24 cellular contexts compared by ENCODE assay signal in the genomic region with DNA sequence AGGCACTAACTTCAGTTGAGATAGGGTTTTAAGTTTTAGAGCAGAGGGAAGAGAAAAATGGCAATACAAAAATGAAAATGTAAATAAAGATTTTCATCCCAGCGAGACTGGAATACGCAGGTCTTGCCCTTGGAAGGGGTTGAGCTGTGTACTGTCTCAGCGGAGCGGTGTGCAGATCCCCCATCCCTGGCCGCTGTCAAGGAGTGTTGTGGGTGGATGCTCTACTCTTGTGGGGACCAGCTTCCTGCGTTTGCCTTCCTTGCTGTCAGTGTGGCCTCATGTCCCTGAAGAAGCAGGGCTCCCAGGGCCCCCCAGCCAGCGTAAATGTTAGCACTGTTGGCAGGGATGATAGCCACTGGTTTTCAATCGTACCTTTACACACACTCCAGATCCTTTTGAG.
A peak's percentile ranks its signal among the peaks of the same experiment; 100 is the strongest.
DNase-seq lines count a peak whose midpoint lies in the region; ATAC-seq and TF ChIP-seq lines count a peak whose summit lies in the region.
"Had no signal": no experiment of that assay in that cellular context is flagged by ENCODE, and none has a peak within 500 bp of the region (broad histone marks: within the 10 kb centered on the region; RNA-seq: fewer than 3 reads in every experiment).

No MANE protein-coding gene starts in this region.

- no peak overlapping the region for H3K27ac ChIP-seq in ovary
- H3K27ac ChIP-seq: 22Rv1, GM23248, SJSA1 had no signal

- no peaks in the 10 kb centered on the region for H3K9me3 Mint-ChIP-seq in T-helper 1 cell treated with Interleukin-12 subunit alpha and Interleukin-12 subunit beta and Interleukin-4 antibody, amounts not matched to agents 30 μg/mL and 1 μg/mL, for 36 hours
- no peaks in the 10 kb centered on the region for H3K9me3 Mint-ChIP-seq in effector memory CD8-positive, alpha-beta T cell
- H3K9me3 Mint-ChIP-seq in osteocyte (ENCODE audit: unreplicated experiment): no peaks in the 10 kb centered on the region

- ATAC-seq in T-helper 17 cell: peak; percentile 30
- no peak for ATAC-seq in effector memory CD8-positive, alpha-beta T cell (replicated peaks)

- peaks cover 46% of the 10 kb centered on the region for H3K4me1 Mint-ChIP-seq in T-helper 1 cell treated with Interleukin-12 subunit alpha and Interleukin-12 subunit beta and Interleukin-4 antibody, amounts not matched to agents 30 μg/mL and 1 μg/mL, for 36 hours (ENCODE audit: low read depth)
- H3K4me1 Mint-ChIP-seq in T-helper 17 cell: peaks cover 34% of the 10 kb centered on the region
- peaks cover 21 to 24% of the 10 kb centered on the region in 2 donors for H3K4me1 Mint-ChIP-seq in effector memory CD8-positive, alpha-beta T cell (ENCODE audit: low read depth in 2 of 2)
- peaks cover 41% of the 10 kb centered on the region for H3K4me1 Mint-ChIP-seq in osteocyte (ENCODE audit: unreplicated experiment)

- H3K27me3 Mint-ChIP-seq in T-helper 1 cell treated with Interleukin-12 subunit alpha and Interleukin-12 subunit beta and Interleukin-4 antibody, amounts not matched to agents 30 μg/mL and 1 μg/mL, for 36 hours (ENCODE audit: low read depth): peaks cover 27% of the 10 kb centered on the region
- peaks cover 4% of the 10 kb centered on the region for H3K27me3 Mint-ChIP-seq in T-helper 17 cell
- peaks cover 9 to 46% of the 10 kb centered on the region in 2 donors for H3K27me3 Mint-ChIP-seq in effector memory CD8-positive, alpha-beta T cell
- H3K27me3 Mint-ChIP-seq in osteocyte (ENCODE audit: unreplicated experiment): no peaks in the 10 kb centered on the region

- no peak overlapping the region for H3K27ac Mint-ChIP-seq in T-helper 1 cell treated with Interleukin-12 subunit alpha and Interleukin-12 subunit beta and Interleukin-4 antibody, amounts not matched to agents 30 μg/mL and 1 μg/mL, for 36 hours
- peak overlapping the region; percentile 61 for H3K27ac Mint-ChIP-seq in T-helper 17 cell
- peak overlapping the region; percentile 15 to 57 for H3K27ac Mint-ChIP-seq in effector memory CD8-positive, alpha-beta T cell
- no peak overlapping the region for H3K27ac Mint-ChIP-seq in osteocyte (ENCODE audit: unreplicated experiment)

- intact Hi-C loops in ovary (cut with DNase I): no loop called here

- H3K4me1 ChIP-seq in ovary (ENCODE audit: insufficient read depth): no peaks in the 10 kb centered on the region

- peak overlapping the region; percentile 27 for H3K4me3 Mint-ChIP-seq in T-helper 1 cell treated with Interleukin-12 subunit alpha and Interleukin-12 subunit beta and Interleukin-4 antibody, amounts not matched to agents 30 μg/mL and 1 μg/mL, for 36 hours
- H3K4me3 Mint-ChIP-seq in T-helper 17 cell (peak overlapping the region; percentile 63), osteocyte (ENCODE audit: unreplicated experiment) (no peak overlapping the region)
- peak overlapping the region; percentile 17 to 65 for H3K4me3 Mint-ChIP-seq in effector memory CD8-positive, alpha-beta T cell

- TF ChIP-seq POLR2A in ovary (IDR thresholded peaks at IDR 0.05): no peak

- H3K36me3 ChIP-seq in ovary: no peaks in the 10 kb centered on the region
- H3K36me3 ChIP-seq: BE2C, MG63, SJSA1 had no signal

- H3K27me3 ChIP-seq in ovary: no peaks in the 10 kb centered on the region
- H3K27me3 ChIP-seq: BE2C, MG63, SJSA1 had no signal

- TF ChIP-seq CTCF in osteocyte (IDR thresholded peaks at IDR 0.05) (no peak), ovary (IDR thresholded peaks at IDR 0.05) (no peak)

- no peak overlapping the region for H3K4me3 ChIP-seq in ovary
- H3K4me3 ChIP-seq: GM23248, MG63, SJSA1 had no signal

- 63 to 73% (median 69%) methylated on average over 8 of the region's 8 CpGs for WGBS in ovary, 3 donors

- no peak for TF ChIP-seq EP300 in ovary (IDR thresholded peaks at IDR 0.05)

- DNase-seq in T-helper 1 cell: no peak
- DNase-seq in T-helper 17 cell: no peak
- DNase-seq in effector memory CD8-positive, alpha-beta T cell: no peak
- DNase-seq in osteocyte (ENCODE audit: extremely low spot score, unreplicated experiment): peak; percentile 63
- no peak for DNase-seq in ovary
- no peak for DNase-seq in NCI-H748 (lab: John Stamatoyannopoulos, UW; ENCODE audit: unreplicated experiment)
- DNase-seq in activated CD4-positive, alpha-beta T cell treated with anti-CD3 and anti-CD28 coated beads for 48 hours: no peak
- DNase-seq: ACHN, BE2C, DMS153, GM23248, H7, KG1, MG63, NCI-H1105 treated with DMSO at 0.1 percent for 48 hours, NCI-H146, NCI-H1930, NCI-H2107, NCI-H524 treated with DMSO at 0.1 percent for 48 hours, Right ventricle myocardium superior, RPMI8226 had no signal

- no peaks in the 10 kb centered on the region for H3K36me3 Mint-ChIP-seq in T-helper 1 cell treated with Interleukin-12 subunit alpha and Interleukin-12 subunit beta and Interleukin-4 antibody, amounts not matched to agents 30 μg/mL and 1 μg/mL, for 36 hours (ENCODE audit: low read depth)
- H3K36me3 Mint-ChIP-seq in T-helper 17 cell (ENCODE audit: low read depth) (no peaks in the 10 kb centered on the region), osteocyte (ENCODE audit: unreplicated experiment) (no peaks in the 10 kb centered on the region)
- no peaks in the 10 kb centered on the region for H3K36me3 Mint-ChIP-seq in effector memory CD8-positive, alpha-beta T cell (ENCODE audit: insufficient read depth)

- H3K9me3 ChIP-seq in T-helper 17 cell (ENCODE audit: control insufficient read depth, low read length, poor library complexity, severe bottlenecking): no peaks in the 10 kb centered on the region
- no peaks in the 10 kb centered on the region for H3K9me3 ChIP-seq in ovary
- H3K9me3 ChIP-seq: BE2C, MG63, SJSA1 had no signal

Comparison
In these comparisons a context has a peak if more than half of its experiments do, and no peak if none do; other contexts are left out.
1. H3K27ac Mint-ChIP-seq: peak in T-helper 17 cell (single experiment) and effector memory CD8-positive, alpha-beta T cell (2 of 2); none in T-helper 1 cell treated with Interleukin-12 subunit alpha and Interleukin-12 subunit beta and Interleukin-4 antibody, amounts not matched to agents 30 μg/mL and 1 μg/mL, for 36 hours (single experiment) and osteocyte (single experiment).